19 cellular contexts compared by ENCODE assay signal in the genomic region with DNA sequence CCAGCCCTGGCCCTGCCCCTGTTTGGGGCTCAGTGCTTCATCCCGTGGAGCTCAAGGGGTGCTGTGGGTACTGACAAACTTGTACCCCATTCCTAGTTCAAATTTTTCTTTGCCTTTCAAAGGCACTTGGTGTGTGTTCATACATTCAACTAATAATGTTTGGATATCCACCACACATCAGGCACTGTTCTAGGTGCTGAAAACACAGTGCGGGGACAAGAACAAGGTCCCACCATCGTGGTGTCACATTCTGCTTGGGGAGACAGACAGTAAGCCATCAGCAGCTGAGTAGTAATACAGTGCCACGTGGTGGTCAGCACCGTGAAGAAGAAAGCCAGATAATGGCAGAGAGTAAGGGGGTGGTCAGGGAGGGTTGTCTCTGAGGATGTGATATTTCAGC. TPM values are rescaled to one million over a fixed set of nuclear protein-coding genes. Genes with fewer than 3 reads are reported as not detected.
DNase-seq lines count a peak whose midpoint lies in the region; ATAC-seq and TF ChIP-seq lines count a peak whose summit lies in the region.
"Had no signal": no experiment of that assay in that cellular context is flagged by ENCODE, and none has a peak within 500 bp of the region (broad histone marks: within the 10 kb centered on the region; RNA-seq: fewer than 3 reads in every experiment).

No MANE protein-coding gene starts in this region.

- BruUV-seq in HCT116 (replicated peaks; lab: Mats Ljungman, UMichigan): no TSS peak

- H3K9ac ChIP-seq in HCT116 (ENCODE audit: low read length): no peak overlapping the region
- H3K9ac ChIP-seq: KMS-11 had no signal

- H3K27me3 Mint-ChIP-seq in activated naive CD4-positive, alpha-beta T cell treated with anti-CD3 and anti-CD28 coated beads for 36 hours (ENCODE audit: low read depth): no peaks in the 10 kb centered on the region
- H3K27me3 Mint-ChIP-seq in T-helper 17 cell: peaks cover 4% of the 10 kb centered on the region

- H3K9me2 ChIP-seq in HCT116 (ENCODE audit: insufficient read depth): no peaks in the 10 kb centered on the region

- H3K36me3 ChIP-seq in HCT116 (ENCODE audit: control insufficient read depth in 1 of 2, insufficient read depth in 2 of 2, low read length in 2 of 2) (no peaks in the 10 kb centered on the region), aorta (ENCODE audit: control insufficient read depth in 1 of 2, insufficient read depth in 2 of 2, low read length in 1 of 2) (no peaks in the 10 kb centered on the region)
- H3K36me3 ChIP-seq: SJSA1 had no signal

- TF ChIP-seq CTCF in HCT116 (IDR thresholded peaks at IDR 0.05 in 2 of 3, conservative IDR thresholded peaks at IDR 0.05 in 1 of 3; ENCODE audit: borderline replicate concordance in 1 of 3, insufficient read depth in 1 of 3, low read depth in 2 of 3, low read length in 2 of 3): no peak

- no peaks in the 10 kb centered on the region for H3K9me3 ChIP-seq in HCT116 (ENCODE audit: control insufficient read depth in 1 of 2, insufficient read depth in 1 of 2, low read depth in 1 of 2, low read length in 2 of 2)
- no peaks in the 10 kb centered on the region for H3K9me3 ChIP-seq in T-helper 17 cell (ENCODE audit: control insufficient read depth, low read length, poor library complexity, severe bottlenecking)
- peaks cover under 1% of the 10 kb centered on the region for H3K9me3 ChIP-seq in aorta (ENCODE audit: control insufficient read depth, low read length)
- H3K9me3 ChIP-seq: SJSA1 had no signal

- H3K4me1 Mint-ChIP-seq in activated naive CD4-positive, alpha-beta T cell treated with anti-CD3 and anti-CD28 coated beads for 36 hours (ENCODE audit: low read depth): peaks cover 57% of the 10 kb centered on the region
- H3K4me1 Mint-ChIP-seq in T-helper 17 cell: peaks cover 29% of the 10 kb centered on the region
- peaks cover 71% of the 10 kb centered on the region for H3K4me1 Mint-ChIP-seq in stimulated activated effector memory CD8-positive, alpha-beta T cell treated with anti-CD3 and anti-CD28 coated beads, Interleukin-12 subunit alpha, Interleukin-12 subunit beta, amount 100 ng/mL, for 72 hours

- WGBS in aorta, 2 donors: 71 to 72% methylated on average over 5 of the region's 5 CpGs

- ATAC-seq in HCT116 (no peak), T-helper 17 cell (no peak), GM21447 (IDR thresholded peaks at IDR 0.05; ENCODE audit: unreplicated experiment) (no peak), aorta (ENCODE audit: low FRiP score) (no peak)
- no peak for ATAC-seq in stimulated activated effector memory CD8-positive, alpha-beta T cell treated with anti-CD3 and anti-CD28 coated beads, Interleukin-12 subunit alpha, Interleukin-12 subunit beta, amount 100 ng/mL, for 72 hours

- TF ChIP-seq POLR2A in HCT116 (IDR thresholded peaks at IDR 0.05; ENCODE audit: borderline replicate concordance, extremely low read depth, insufficient read depth, insufficient read length): no peak

- POLR2A ChIA-PET in HCT116 (lab: Charles Lee): no interaction called here

- H4K20me1 ChIP-seq in HCT116 (ENCODE audit: insufficient read depth): no peaks in the 10 kb centered on the region

- H3K27ac ChIP-seq in HCT116 (ENCODE audit: low read depth, low read length) (no peak overlapping the region), aorta (ENCODE audit: low read depth in 1 of 2, low read length in 2 of 2) (no peak overlapping the region)
- H3K27ac ChIP-seq: C4-2B, KMS-11, PC-9, SJSA1 had no signal

- no peak for TF ChIP-seq RAD21 in HCT116 (IDR thresholded peaks at IDR 0.05; ENCODE audit: low read depth)

- RAD21 ChIA-PET in HCT116 (lab: Charles Lee; ENCODE audit: low non-redundant PET in 1 of 2, low total read pairs in 2 of 2, uncharacterized antibody in 2 of 2, unreplicated experiment in 2 of 2): no interaction called here

- no peaks in the 10 kb centered on the region for H3K4me1 ChIP-seq in HCT116 (ENCODE audit: control insufficient read depth in 1 of 2, insufficient read depth in 2 of 2, low read length in 2 of 2)
- no peaks in the 10 kb centered on the region for H3K4me1 ChIP-seq in aorta (ENCODE audit: control insufficient read depth in 1 of 2, insufficient read depth in 2 of 2, low read length in 2 of 2)
- H3K4me1 ChIP-seq: SJSA1 had no signal

- no peaks in the 10 kb centered on the region for H3K79me2 ChIP-seq in HCT116 (ENCODE audit: insufficient read depth, low read length)

- H3K4me3 ChIP-seq in HCT116 (replicated peaks in 1 of 2; ENCODE audit: low read depth in 1 of 2, low read length in 2 of 2) (no peak overlapping the region), aorta (ENCODE audit: low read length in 2 of 2) (no peak overlapping the region)
- H3K4me3 ChIP-seq: PC-9, SJSA1 had no signal

- intact Hi-C loops in activated naive CD4-positive, alpha-beta T cell treated with anti-CD3 and anti-CD28 coated beads for 36 hours (cut with micrococcal nuclease): no loop called here
- intact Hi-C loops in HCT116 (cut with micrococcal nuclease): no loop called here
- intact Hi-C loops in aorta (cut with DNase I): no loop called here

- H3K27ac Mint-ChIP-seq in activated naive CD4-positive, alpha-beta T cell treated with anti-CD3 and anti-CD28 coated beads for 36 hours: peak overlapping the region; percentile 15
- H3K27ac Mint-ChIP-seq in T-helper 17 cell: peak overlapping the region; percentile 41
- peak overlapping the region; percentile 73 for H3K27ac Mint-ChIP-seq in stimulated activated effector memory CD8-positive, alpha-beta T cell treated with anti-CD3 and anti-CD28 coated beads, Interleukin-12 subunit alpha, Interleukin-12 subunit beta, amount 100 ng/mL, for 72 hours
- H3K27ac Mint-ChIP-seq: H9 had no signal

- peaks cover 2% of the 10 kb centered on the region for H3K36me3 Mint-ChIP-seq in activated naive CD4-positive, alpha-beta T cell treated with anti-CD3 and anti-CD28 coated beads for 36 hours (ENCODE audit: low read depth)
- H3K36me3 Mint-ChIP-seq in T-helper 17 cell (ENCODE audit: low read depth): peaks cover 2% of the 10 kb centered on the region
- peaks cover 7% of the 10 kb centered on the region for H3K36me3 Mint-ChIP-seq in stimulated activated effector memory CD8-positive, alpha-beta T cell treated with anti-CD3 and anti-CD28 coated beads, Interleukin-12 subunit alpha, Interleukin-12 subunit beta, amount 100 ng/mL, for 72 hours

- no peak overlapping the region for H3K4me2 ChIP-seq in HCT116 (ENCODE audit: low read length)
- H3K4me2 ChIP-seq: KMS-11, PC-9 had no signal

- H3K9me3 Mint-ChIP-seq in activated naive CD4-positive, alpha-beta T cell treated with anti-CD3 and anti-CD28 coated beads for 36 hours: peaks cover 2% of the 10 kb centered on the region
- no peaks in the 10 kb centered on the region for H3K9me3 Mint-ChIP-seq in stimulated activated effector memory CD8-positive, alpha-beta T cell treated with anti-CD3 and anti-CD28 coated beads, Interleukin-12 subunit alpha, Interleukin-12 subunit beta, amount 100 ng/mL, for 72 hours
- H3K9me3 Mint-ChIP-seq: H9 had no signal

- CTCF ChIA-PET in activated naive CD4-positive, alpha-beta T cell treated with anti-CD3 and anti-CD28 coated beads for 36 hours (lab: Charles Lee): interaction anchor here (1.9 to 2.4 kb wide), 2 partner anchors 23 to 29 kb away, joined by 4 to 11 read pairs; no protein-coding TSS in a partner anchor
- CTCF ChIA-PET in HCT116 (lab: Charles Lee): no interaction called here

- no peak for DNase-seq in activated naive CD4-positive, alpha-beta T cell treated with anti-CD3 and anti-CD28 coated beads for 36 hours
- DNase-seq in activated naive CD4-positive, alpha-beta T cell (lab: John Stamatoyannopoulos, UW): no peak
- DNase-seq in HCT116 (ENCODE audit: low read depth, low spot score) (no peak), T-helper 17 cell (no peak), aorta (no peak)
- no peak for DNase-seq in stimulated activated effector memory CD8-positive, alpha-beta T cell treated with anti-CD3 and anti-CD28 coated beads, Interleukin-12 subunit alpha, Interleukin-12 subunit beta, amount 100 ng/mL, for 72 hours (ENCODE audit: low spot score in 2 of 2)
- DNase-seq: DMS 273 treated with DMSO at 0.1 percent for 48 hours, GDM1, H9, NCI-H1048, NCI-H146, NCI-H2081 treated with DMSO at 0.1 percent for 48 hours, NCI-H510A treated with DMSO at 0.1 percent for 48 hours, NCI-H82, PC-9 had no signal

- no peak overlapping the region for H2AFZ ChIP-seq in HCT116 (ENCODE audit: low read depth, low read length, poor library complexity, severe bottlenecking)
- H2AFZ ChIP-seq: PC-9 had no signal

- H3K27me3 ChIP-seq in HCT116 (ENCODE audit: insufficient read depth, low read length) (peaks cover 32% of the 10 kb centered on the region), aorta (ENCODE audit: control insufficient read depth in 1 of 2, insufficient read depth in 2 of 2, low read length in 1 of 2) (no peaks in the 10 kb centered on the region)

- H3K4me3 Mint-ChIP-seq in activated naive CD4-positive, alpha-beta T cell treated with anti-CD3 and anti-CD28 coated beads for 36 hours: no peak overlapping the region
- H3K4me3 Mint-ChIP-seq in T-helper 17 cell: no peak overlapping the region
- no peak overlapping the region for H3K4me3 Mint-ChIP-seq in stimulated activated effector memory CD8-positive, alpha-beta T cell treated with anti-CD3 and anti-CD28 coated beads, Interleukin-12 subunit alpha, Interleukin-12 subunit beta, amount 100 ng/mL, for 72 hours
- H3K4me3 Mint-ChIP-seq: H9 had no signal

TF ChIP-seq in HCT116, 20 proteins besides CTCF, POLR2A, EP300 and RAD21 (continues in another document):
- no peak for TF ChIP-seq SIN3A (IDR thresholded peaks at IDR 0.05; ENCODE audit: low read depth)
- TF ChIP-seq POLR2AphosphoS5 (IDR thresholded peaks at IDR 0.05; ENCODE audit: low read depth, low read length): no peak

RNA-seq across cellular contexts. Expression of a gene that starts 32.5 kb away (rescaled TPM):
- 1 to 10 TPM; 1.5 to 1.8 TPM for total RNA-seq in activated naive CD4-positive, alpha-beta T cell treated with anti-CD3 and anti-CD28 coated beads for 36 hours
- 4.3 TPM for total RNA-seq in HCT116 (2021; ENCODE audit: unreplicated experiment)
- 2.0 and 3.5 TPM in 2 replicates for polyA plus RNA-seq in HCT116 (2012)
- 1 to 10 TPM; 2.7 to 4.3 TPM for total RNA-seq in T-helper 17 cell
- total RNA-seq in aorta: 1 to 10 TPM; 3.0 to 7.5 TPM
- 10 to 100 TPM in 1 of 2 donors, 1 to 10 TPM in 1; 2.5 to 24.8 TPM for polyA plus RNA-seq in aorta

RNA-seq across cellular contexts. Expression of a gene that starts 55.4 kb away (rescaled TPM):
- 10 to 100 TPM in 1 of 2 experiments, 1 to 10 TPM in 1; 9.0 to 10.7 TPM for total RNA-seq in activated naive CD4-positive, alpha-beta T cell treated with anti-CD3 and anti-CD28 coated beads for 36 hours
- total RNA-seq in HCT116 (2021; ENCODE audit: unreplicated experiment) (16.8 TPM), T-helper 17 cell (10 to 100 TPM; 12.9 to 14.2 TPM), aorta (10 to 100 TPM; 11.5 to 13.3 TPM)
- polyA plus RNA-seq in HCT116 (2012): 7.0 and 10.0 TPM in 2 replicates
- polyA plus RNA-seq in aorta: 1 to 10 TPM; 5.1 to 5.3 TPM

RNA-seq across cellular contexts. Expression of a gene that starts 58.8 kb away (rescaled TPM):
- total RNA-seq in activated naive CD4-positive, alpha-beta T cell treated with anti-CD3 and anti-CD28 coated beads for 36 hours: 10 to 100 TPM; 30.0 to 30.5 TPM
- 54.3 TPM for total RNA-seq in HCT116 (2021; ENCODE audit: unreplicated experiment)
- polyA plus RNA-seq in HCT116 (2012): 34.1 and 40.0 TPM in 2 replicates
- total RNA-seq in T-helper 17 cell: 100 to 1,000 TPM in 1 of 2 donors, 10 to 100 TPM in 1; 83.4 to 101 TPM
- total RNA-seq in aorta: 10 to 100 TPM; 35.0 to 47.0 TPM
- polyA plus RNA-seq in aorta: 10 to 100 TPM; 36.7 to 40.2 TPM

Comparison
In these comparisons a context has a peak if more than half of its experiments do, and no peak if none do; other contexts are left out.
1. H3K27ac Mint-ChIP-seq: peak in every context shown above with its lines; median percentile 73 in stimulated activated effector memory CD8-positive, alpha-beta T cell treated with anti-CD3 and anti-CD28 coated beads, Interleukin-12 subunit alpha, Interleukin-12 subunit beta, amount 100 ng/mL, for 72 hours; 41 in T-helper 17 cell; 15 in activated naive CD4-positive, alpha-beta T cell treated with anti-CD3 and anti-CD28 coated beads for 36 hours.